19 cellular contexts compared by ENCODE assay signal in the genomic region with DNA sequence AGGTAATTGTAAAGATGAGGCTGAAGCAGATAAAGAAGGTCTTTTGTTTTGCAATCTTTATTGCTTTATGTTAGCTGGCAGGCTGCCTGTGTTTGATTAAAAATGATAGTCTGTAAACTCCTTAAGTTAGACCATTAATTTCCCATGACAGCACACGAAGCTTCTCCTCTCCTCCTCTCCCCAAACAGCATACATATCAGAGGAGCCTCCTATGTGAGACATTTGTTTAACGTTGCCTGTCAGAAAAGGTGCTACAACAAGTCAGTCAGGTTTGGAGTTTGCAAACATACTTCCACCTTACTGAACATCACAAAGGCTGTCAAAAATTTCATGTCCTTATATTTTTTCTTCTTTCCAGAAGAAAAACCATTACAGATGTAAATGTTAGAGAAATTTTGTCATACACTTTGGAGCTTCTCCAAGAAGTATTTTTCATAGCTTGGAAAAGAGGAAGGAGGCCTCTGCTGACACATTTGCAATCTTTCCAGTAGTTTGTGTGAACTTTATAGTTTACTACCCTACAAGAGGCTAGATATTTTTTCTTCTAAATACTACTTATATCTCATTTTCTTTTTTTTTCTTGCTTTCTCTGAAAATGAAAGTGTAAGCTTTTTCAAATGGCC.
DNase-seq lines count a peak whose midpoint lies in the region; ATAC-seq, FAIRE-seq and TF ChIP-seq lines count a peak whose summit lies in the region.
"Had no signal": no experiment of that assay in that cellular context is flagged by ENCODE, and none has a peak within 500 bp of the region (broad histone marks: within the 10 kb centered on the region; RNA-seq: fewer than 3 reads in every experiment).

No MANE protein-coding gene starts in this region.

- no peak for TF ChIP-seq RAD21 in K562 (CRISPR knock-in tag; conservative IDR thresholded peaks at IDR 0.05 in 1 of 2, IDR thresholded peaks at IDR 0.05 in 1 of 2)

- no peaks in the 10 kb centered on the region for H3K27me3 ChIP-seq in K562 (ENCODE audit: control insufficient read depth in 2 of 2, insufficient read depth in 2 of 2, low read length in 2 of 2)
- no peaks in the 10 kb centered on the region for H3K27me3 ChIP-seq in prostate gland (replicated peaks; ENCODE audit: insufficient read depth)
- H3K27me3 ChIP-seq: gastrocnemius medialis, uterus had no signal

- no peak overlapping the region for H3K27ac ChIP-seq in K562 (ENCODE audit: extremely low read depth, low read depth, low read length)
- H3K27ac ChIP-seq in prostate gland: no peak overlapping the region
- H3K27ac ChIP-seq: gastrocnemius medialis, uterus had no signal

- H2AFZ ChIP-seq in K562 (ENCODE audit: low read depth, low read length): no peak overlapping the region

- H3K79me2 ChIP-seq in K562 (ENCODE audit: control insufficient read depth, insufficient read depth, low read length): no peaks in the 10 kb centered on the region

- BruUV-seq in K562 (replicated peaks; lab: Mats Ljungman, UMichigan): no TSS peak

- TF ChIP-seq EP300 in K562 (IDR thresholded peaks at IDR 0.05; ENCODE audit: low read length): no peak

- H3K36me3 ChIP-seq in K562 (ENCODE audit: control insufficient read depth, insufficient read depth, low read length) (no peaks in the 10 kb centered on the region), prostate gland (no peaks in the 10 kb centered on the region)
- H3K36me3 ChIP-seq: gastrocnemius medialis, uterus had no signal

- no peak overlapping the region for H3K4me3 Mint-ChIP-seq in activated CD4-positive, alpha-beta memory T cell treated with anti-CD3 and anti-CD28 coated beads, Interleukin-2, amount 10 ng/mL, durations not matched to agents 7 days and 5 days

- no peak overlapping the region for H3K27ac Mint-ChIP-seq in activated CD4-positive, alpha-beta memory T cell treated with anti-CD3 and anti-CD28 coated beads, Interleukin-2, amount 10 ng/mL, durations not matched to agents 7 days and 5 days

- peak; percentile 31 for DNase-seq in NOMO-1 treated with DMSO at 0.1 percent for 48 hours (lab: John Stamatoyannopoulos, UW; ENCODE audit: unreplicated experiment)
- no peak for DNase-seq in NOMO-1 treated with dmso at 0.1 percent for 144 hours (lab: John Stamatoyannopoulos, UW; ENCODE audit: unreplicated experiment)
- DNase-seq in NCI-H748 (lab: John Stamatoyannopoulos, UW; ENCODE audit: unreplicated experiment): peak; percentile 40
- DNase-seq in K562 (ENCODE audit: extremely low read depth in 1 of 4, low spot score in 3 of 4): no peak
- DNase-seq in prostate gland (ENCODE audit: low spot score): peak; percentile 5
- no peak for DNase-seq in inferior parietal cortex (ENCODE audit: extremely low spot score)
- DNase-seq in activated CD4-positive, alpha-beta memory T cell treated with anti-CD3 and anti-CD28 coated beads, Interleukin-2, amount 10 ng/mL, durations not matched to agents 7 days and 5 days: no peak
- no peak for DNase-seq in lower leg skin (ENCODE audit: low spot score in 2 of 2)
- DNase-seq: activated effector memory CD4-positive, alpha-beta T cell treated with anti-CD3 and anti-CD28 coated beads, Interleukin-2, amount 50 U/mL, for 16 hours; Calu3; effector CD4-positive, alpha-beta T cell; gastrocnemius medialis; midbrain; NCI-H1436 treated with DMSO at 0.1 percent for 48 hours; stimulated activated naive CD4-positive, alpha-beta T cell; uterus had no signal

- TF ChIP-seq POLR2A in K562 (conservative IDR thresholded peaks at IDR 0.05): no peak
- no peak for TF ChIP-seq POLR2A in prostate gland (IDR thresholded peaks at IDR 0.05)
- TF ChIP-seq POLR2A in lower leg skin (IDR thresholded peaks at IDR 0.05): no peak

- no peaks in the 10 kb centered on the region for H3K4me1 ChIP-seq in K562 (replicated peaks in 1 of 2; ENCODE audit: control insufficient read depth in 2 of 2, insufficient read depth in 2 of 2, low read length in 2 of 2)
- H3K4me1 ChIP-seq in prostate gland (replicated peaks): no peaks in the 10 kb centered on the region
- H3K4me1 ChIP-seq: gastrocnemius medialis, uterus had no signal

- CTCF ChIA-PET in K562 (lab: Yijun Ruan, JAX; ENCODE audit: low intra/inter-chr PET ratio): no interaction called here
- CTCF ChIA-PET in activated CD4-positive, alpha-beta memory T cell treated with anti-CD3 and anti-CD28 coated beads, Interleukin-2, amount 10 ng/mL, durations not matched to agents 7 days and 5 days (lab: Charles Lee): no interaction called here

- FAIRE-seq in K562 (lab: Jason Lieb, UNC): no peak
- FAIRE-seq: A204.1, H1 had no signal

- no peak for ATAC-seq in K562
- ATAC-seq: gastrocnemius medialis, Right ventricle myocardium inferior had no signal

- no peaks in the 10 kb centered on the region for H3K9me3 ChIP-seq in K562 (replicated peaks; ENCODE audit: control insufficient read depth, insufficient read depth, low read depth, low read length)
- H3K9me3 ChIP-seq in prostate gland: no peaks in the 10 kb centered on the region
- H3K9me3 ChIP-seq: gastrocnemius medialis, uterus had no signal

- H4K20me1 ChIP-seq in K562 (replicated peaks; ENCODE audit: control insufficient read depth, insufficient read depth, low read length): no peaks in the 10 kb centered on the region

- no peaks in the 10 kb centered on the region for H3K9me1 ChIP-seq in K562 (ENCODE audit: control insufficient read depth, insufficient read depth, low read length)

- H3K9me3 Mint-ChIP-seq in activated CD4-positive, alpha-beta memory T cell treated with anti-CD3 and anti-CD28 coated beads, Interleukin-2, amount 10 ng/mL, durations not matched to agents 7 days and 5 days: no peaks in the 10 kb centered on the region

- TF ChIP-seq CTCF in K562 (IDR thresholded peaks at IDR 0.05 in 2 of 3, conservative IDR thresholded peaks at IDR 0.05 in 1 of 3; ENCODE audit: insufficient read depth in 2 of 3, low read depth in 1 of 3, low read length in 3 of 3) (no peak), prostate gland (IDR thresholded peaks at IDR 0.05) (no peak), lower leg skin (IDR thresholded peaks at IDR 0.05) (no peak)

- POLR2A ChIA-PET in K562 (lab: Yijun Ruan, JAX): interaction anchor here (0.5 to 0.8 kb wide), 2 partner anchors 16 to 24 kb away, joined by 3 read pairs; no protein-coding TSS in a partner anchor
- POLR2A ChIA-PET in activated CD4-positive, alpha-beta memory T cell treated with anti-CD3 and anti-CD28 coated beads, Interleukin-2, amount 10 ng/mL, durations not matched to agents 7 days and 5 days (lab: Charles Lee): no interaction called here

- no peaks in the 10 kb centered on the region for H3K27me3 Mint-ChIP-seq in activated CD4-positive, alpha-beta memory T cell treated with anti-CD3 and anti-CD28 coated beads, Interleukin-2, amount 10 ng/mL, durations not matched to agents 7 days and 5 days

- no peak overlapping the region for H3K4me2 ChIP-seq in K562 (ENCODE audit: insufficient read depth, low read length)

- no peaks in the 10 kb centered on the region for H3K36me3 Mint-ChIP-seq in activated CD4-positive, alpha-beta memory T cell treated with anti-CD3 and anti-CD28 coated beads, Interleukin-2, amount 10 ng/mL, durations not matched to agents 7 days and 5 days (ENCODE audit: low read depth)

- no peaks in the 10 kb centered on the region for H3K4me1 Mint-ChIP-seq in activated CD4-positive, alpha-beta memory T cell treated with anti-CD3 and anti-CD28 coated beads, Interleukin-2, amount 10 ng/mL, durations not matched to agents 7 days and 5 days

- WGBS in K562 (ENCODE audit: insufficient coverage, low coverage, missing lambda C conversion rate): 5% methylated on average over 2 of the region's 2 CpGs
- 18% methylated on average over 2 of the region's 2 CpGs for WGBS in prostate gland
- 23 to 27% methylated on average over 2 of the region's 2 CpGs for WGBS in lower leg skin, 2 donors

- in situ Hi-C loops in K562 (cut with MboI): no loop called here

- intact Hi-C loops in K562 (cut with micrococcal nuclease): no loop called here
- intact Hi-C loops in prostate gland (cut with DNase I): no loop called here
- intact Hi-C loops in lower leg skin (cut with DNase I; ENCODE audit: low total_unique reads): no loop called here

- H3K4me3 ChIP-seq in K562 (no peak overlapping the region), prostate gland (no peak overlapping the region), lower leg skin (ENCODE audit: low read depth, poor library complexity, severe bottlenecking) (no peak overlapping the region)
- H3K4me3 ChIP-seq: gastrocnemius medialis, uterus had no signal

- H3K9ac ChIP-seq in K562 (ENCODE audit: insufficient read depth in 1 of 2, low read depth in 2 of 2, low read length in 2 of 2): no peak overlapping the region

TF ChIP-seq in K562, 482 proteins besides CTCF, POLR2A, EP300 and RAD21 (continues in another document):
- TF ChIP-seq ZNF184 (CRISPR knock-in tag; IDR thresholded peaks at IDR 0.05) (no peak), CTBP1 (IDR thresholded peaks at IDR 0.05; ENCODE audit: borderline replicate concordance) (no peak), CEBPG (CRISPR knock-in tag; IDR thresholded peaks at IDR 0.05) (no peak), CEBPG (tag; conservative IDR thresholded peaks at IDR 0.05 in 1 of 2, IDR thresholded peaks at IDR 0.05 in 1 of 2) (peak in 1 of 2 experiments; percentile 38; a peak in 1 of 4 replicates), TEAD2 (tag; IDR thresholded peaks at IDR 0.05) (no peak), CEBPB (tag; IDR thresholded peaks at IDR 0.05) (peak; percentile 68; the same call in 1 of the 2 replicates), MEIS2 (IDR thresholded peaks at IDR 0.05; ENCODE audit: partially characterized antibody) (peak; percentile 56), ZC3H8 (IDR thresholded peaks at IDR 0.05) (no peak), HDAC3 (IDR thresholded peaks at IDR 0.05; ENCODE audit: borderline replicate concordance, partially characterized antibody) (no peak)

Comparison
In these comparisons a context has a peak if more than half of its experiments do, and no peak if none do; other contexts are left out.
1. DNase-seq: peak in NOMO-1 treated with DMSO at 0.1 percent for 48 hours (single experiment), NCI-H748 (single experiment) and prostate gland (single experiment); none in NOMO-1 treated with dmso at 0.1 percent for 144 hours (single experiment), K562 (0 of 4), inferior parietal cortex (single experiment), activated CD4-positive, alpha-beta memory T cell treated with anti-CD3 and anti-CD28 coated beads, Interleukin-2, amount 10 ng/mL, durations not matched to agents 7 days and 5 days (single experiment) and lower leg skin (0 of 2).